ENCODE assay signal across 23 cellular contexts in genomic region chr1:43614891-43615290, GRCh38.
"Had no signal": no experiment of that assay in that cellular context is flagged by ENCODE, and none has a peak within 500 bp of the region (broad histone marks: within the 10 kb centered on the region; RNA-seq: fewer than 3 reads in every experiment).

No MANE protein-coding gene starts in this region.

- H3K27me3 ChIP-seq: colonic mucosa, dorsolateral prefrontal cortex, esophagus muscularis mucosa, esophagus squamous epithelium, foreskin keratinocyte, gastrocnemius medialis, gastroesophageal sphincter, heart left ventricle, heart right ventricle had no signal

- H3K4me1 ChIP-seq: colonic mucosa, esophagus muscularis mucosa, esophagus squamous epithelium, foreskin keratinocyte, gastrocnemius medialis, gastroesophageal sphincter, heart left ventricle, heart right ventricle had no signal

- H3K4me3 ChIP-seq: colonic mucosa, coronary artery, dorsolateral prefrontal cortex, esophagus muscularis mucosa, esophagus squamous epithelium, gastrocnemius medialis, gastroesophageal sphincter, heart left ventricle, heart right ventricle had no signal

- H3K27ac ChIP-seq: colonic mucosa, coronary artery, epithelial cell of prostate, esophagus muscularis mucosa, esophagus squamous epithelium, foreskin keratinocyte, gastrocnemius medialis, gastroesophageal sphincter, heart left ventricle, heart right ventricle had no signal

- DNase-seq: colonic mucosa; cortex of kidney; dermis blood vessel endothelial cell; dorsolateral prefrontal cortex; effector CD4-positive, alpha-beta T cell; effector CD8-positive, alpha-beta T cell; effector memory CD4-positive, alpha-beta T cell; effector memory CD8-positive, alpha-beta T cell; endodermal cell; erythroblast; esophagus squamous epithelium; foreskin fibroblast; foreskin keratinocyte; foreskin melanocyte; gastrocnemius medialis; glutamatergic neuron; head of caudate nucleus; heart right ventricle had no signal

- H3K36me3 ChIP-seq: gastrocnemius medialis, heart right ventricle had no signal

- H3K9me3 ChIP-seq: colonic mucosa, esophagus muscularis mucosa, esophagus squamous epithelium, gastrocnemius medialis, gastroesophageal sphincter, heart left ventricle, heart right ventricle had no signal
